In the genomic region with DNA sequence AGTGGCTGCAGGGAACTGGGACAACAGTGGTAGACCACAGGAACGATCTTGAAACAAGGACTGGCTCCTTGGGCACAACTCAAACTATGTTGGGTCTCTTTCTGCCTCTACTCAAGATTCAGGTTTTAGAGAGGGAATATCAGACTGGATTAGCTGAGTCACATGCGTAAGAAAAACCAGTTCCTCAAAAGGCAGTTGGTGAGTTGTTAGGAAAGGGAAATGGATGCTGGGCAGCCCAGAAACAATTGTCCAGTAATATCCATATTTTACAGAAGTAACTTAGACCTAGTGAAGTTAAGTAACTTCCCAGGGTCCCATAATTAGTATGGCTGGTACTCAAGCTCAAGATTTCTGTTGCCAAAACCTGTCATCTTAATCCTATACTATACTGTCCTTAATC, we compare ENCODE assay signal across 23 cellular contexts. TPM values are rescaled to one million over a fixed set of nuclear protein-coding genes. Genes with fewer than 3 reads are reported as not detected.
DNase-seq lines count a peak whose midpoint lies in the region; ATAC-seq, FAIRE-seq and TF ChIP-seq lines count a peak whose summit lies in the region.
"Had no signal": no experiment of that assay in that cellular context is flagged by ENCODE, and none has a peak within 500 bp of the region (broad histone marks: within the 10 kb centered on the region; RNA-seq: fewer than 3 reads in every experiment).

No MANE protein-coding gene starts in this region.

- H3K79me2 ChIP-seq in SK-N-SH (ENCODE audit: insufficient read depth): no peaks in the 10 kb centered on the region; the same call in none of the 2 replicates

- H3K9me3 ChIP-seq in SK-N-SH: no peaks in the 10 kb centered on the region
- H3K9me3 ChIP-seq: Peyer's patch, thoracic aorta had no signal

- H3K27ac Mint-ChIP-seq in stimulated activated naive CD8-positive, alpha-beta T cell treated with anti-CD3 and anti-CD28 coated beads, Interleukin-15, amount 100 ng/mL, for 72 hours: peak overlapping the region; percentile 34 to 62
- H3K27ac Mint-ChIP-seq in mesothelial cell of epicardium: peak overlapping the region; percentile 47
- H3K27ac Mint-ChIP-seq: activated T-helper 2 cell treated with anti-CD3 and anti-CD28 coated beads, Interferon-gamma antibody, Interleukin-2, Interleukin-4, amounts not matched to agents 10 μg/mL and 5 μg/mL and 100 μg/mL, durations not matched to agents 14 hours and 24 hours and 36 hours; CD8-positive, alpha-beta T cell; stimulated activated memory B cell treated with anti-CD40 and anti-IgM and Interleukin-4, amounts not matched to agents 10 μg/mL and 1 μg/mL and 100 μg/mL, for 72 hours had no signal

- no peaks in the 10 kb centered on the region for H3K27me3 Mint-ChIP-seq in stimulated activated naive CD8-positive, alpha-beta T cell treated with anti-CD3 and anti-CD28 coated beads, Interleukin-15, amount 100 ng/mL, for 72 hours
- no peaks in the 10 kb centered on the region for H3K27me3 Mint-ChIP-seq in mesothelial cell of epicardium (ENCODE audit: low read depth)
- H3K27me3 Mint-ChIP-seq: naive B cell; stimulated activated memory B cell treated with anti-CD40 and anti-IgM and Interleukin-4, amounts not matched to agents 10 μg/mL and 1 μg/mL and 100 μg/mL, for 72 hours had no signal

- no peak for DNase-seq in stimulated activated naive CD8-positive, alpha-beta T cell treated with anti-CD3 and anti-CD28 coated beads, Interleukin-15, amount 100 ng/mL, for 72 hours
- no peak for DNase-seq in stimulated activated naive CD8-positive, alpha-beta T cell treated with anti-CD3 and anti-CD28 coated beads, Interleukin-15, Interleukin-2, amounts not matched to agents 100 U/mL and 50 U/mL, for 24 hours
- DNase-seq in SKM-1 (lab: John Stamatoyannopoulos, UW; ENCODE audit: unreplicated experiment) (peak; percentile 39), mesothelial cell of epicardium (ENCODE audit: low spot score in 2 of 2, unreplicated experiment in 2 of 2) (no peak), NCI-H82 treated with DMSO at 0.1 percent for 48 hours (lab: John Stamatoyannopoulos, UW; ENCODE audit: unreplicated experiment) (no peak), SK-N-SH (no peak), D721Med (ENCODE audit: insufficient read length, low spot score) (no peak)
- DNase-seq: CD8-positive, alpha-beta T cell; foreskin melanocyte; hypothalamus; islet precursor cell; naive B cell; NCI-H1048; NCI-H187 treated with DMSO at 0.1 percent for 48 hours; NCI-H2227 treated with DMSO at 0.1 percent for 48 hours; NCI-H748 treated with DMSO at 0.1 percent for 48 hours; Peyer's patch had no signal

- ATAC-seq in stimulated activated naive CD8-positive, alpha-beta T cell treated with anti-CD3 and anti-CD28 coated beads, Interleukin-15, amount 100 ng/mL, for 72 hours: no peak
- no peak for ATAC-seq in stimulated activated naive CD8-positive, alpha-beta T cell treated with anti-CD3 and anti-CD28 coated beads, Interleukin-15, Interleukin-2, amounts not matched to agents 100 U/mL and 50 U/mL, for 24 hours
- ATAC-seq: CD8-positive, alpha-beta T cell; sciatic nerve; stimulated activated memory B cell treated with anti-CD40 and anti-IgM and Interleukin-4, amounts not matched to agents 10 μg/mL and 1 μg/mL and 100 μg/mL, for 72 hours had no signal

- H3F3A ChIP-seq in SK-N-SH (replicated peaks; ENCODE audit: insufficient read depth): peaks cover 43% of the 10 kb centered on the region

- H2AFZ ChIP-seq in SK-N-SH (ENCODE audit: low read depth): no peak overlapping the region

- POLR2A ChIA-PET in SK-N-SH (lab: Yijun Ruan, JAX): interaction anchor here (0.6 kb wide), 1 partner anchor 25 kb away, joined by 3 read pairs; no protein-coding TSS in a partner anchor

- no peaks in the 10 kb centered on the region for H3K9me2 ChIP-seq in SK-N-SH

- no peak overlapping the region for H3K4me2 ChIP-seq in SK-N-SH

- 91% methylated on average over 2 of the region's 2 CpGs for WGBS in SK-N-SH (ENCODE audit: low lambda C conversion rate)

- no peak overlapping the region for H3K4me3 Mint-ChIP-seq in stimulated activated naive CD8-positive, alpha-beta T cell treated with anti-CD3 and anti-CD28 coated beads, Interleukin-15, amount 100 ng/mL, for 72 hours
- no peak overlapping the region for H3K4me3 Mint-ChIP-seq in mesothelial cell of epicardium
- H3K4me3 Mint-ChIP-seq: CD8-positive, alpha-beta T cell; naive B cell; stimulated activated memory B cell treated with anti-CD40 and anti-IgM and Interleukin-4, amounts not matched to agents 10 μg/mL and 1 μg/mL and 100 μg/mL, for 72 hours had no signal

- H3K36me3 Mint-ChIP-seq in mesothelial cell of epicardium: peaks cover 53% of the 10 kb centered on the region

- peaks cover 28% of the 10 kb centered on the region for H3K4me1 Mint-ChIP-seq in stimulated activated naive CD8-positive, alpha-beta T cell treated with anti-CD3 and anti-CD28 coated beads, Interleukin-15, amount 100 ng/mL, for 72 hours
- H3K4me1 Mint-ChIP-seq in mesothelial cell of epicardium: no peaks in the 10 kb centered on the region
- H3K4me1 Mint-ChIP-seq: naive B cell had no signal

- no peaks in the 10 kb centered on the region for H3K27me3 ChIP-seq in SK-N-SH (ENCODE audit: insufficient read depth)
- H3K27me3 ChIP-seq: Peyer's patch had no signal

- FAIRE-seq in D721Med (lab: Jason Lieb, UNC): no peak
- FAIRE-seq: GM12891, H1 had no signal

- H4K20me1 ChIP-seq in SK-N-SH (ENCODE audit: insufficient read depth): peaks cover 30% of the 10 kb centered on the region

- peaks cover 36 to 100% of the 10 kb centered on the region in 2 experiments for H3K36me3 ChIP-seq in SK-N-SH (replicated peaks in 1 of 2; ENCODE audit: control insufficient read depth in 1 of 2, insufficient read depth in 2 of 2, low read length in 1 of 2)

- CTCF ChIA-PET in SK-N-SH (lab: Yijun Ruan, JAX): interaction anchor here (1.0 kb wide), 1 partner anchor 8 kb away, joined by 3 read pairs; no protein-coding TSS in a partner anchor

- TF ChIP-seq RAD21 in SK-N-SH (IDR thresholded peaks at IDR 0.05; ENCODE audit: low read length): no peak

- TF ChIP-seq EP300 in SK-N-SH (IDR thresholded peaks at IDR 0.05; ENCODE audit: borderline replicate concordance in 1 of 2, low read depth in 1 of 2, low read length in 1 of 2): no peak

- no peak for TF ChIP-seq CTCF in mesothelial cell of epicardium (IDR thresholded peaks at IDR 0.05; ENCODE audit: unreplicated experiment)
- TF ChIP-seq CTCF in SK-N-SH (IDR thresholded peaks at IDR 0.05): no peak
- TF ChIP-seq CTCF in D721Med (IDR thresholded peaks at IDR 0.05; ENCODE audit: insufficient read depth, missing control alignments): no peak

- H3K4me3 ChIP-seq in SK-N-SH (ENCODE audit: low read depth in 2 of 2, low read length in 1 of 2): no peak overlapping the region
- H3K4me3 ChIP-seq: Peyer's patch, thoracic aorta had no signal

- no peak overlapping the region for H3K9ac ChIP-seq in SK-N-SH

- H3K4me1 ChIP-seq in SK-N-SH (ENCODE audit: control insufficient read depth in 1 of 2, insufficient read depth in 2 of 2, low read depth in 1 of 2, low read length in 1 of 2): no peaks in the 10 kb centered on the region; a peak in 1 of 4 replicates
- H3K4me1 ChIP-seq: Peyer's patch had no signal

- H3K27ac ChIP-seq in SK-N-SH (ENCODE audit: low read depth in 2 of 2, low read length in 1 of 2): peak overlapping the region in 1 of 2 experiments; percentile 15; a peak in 1 of 4 replicates
- H3K27ac ChIP-seq: Peyer's patch, thoracic aorta had no signal

- no peaks in the 10 kb centered on the region for H3K9me3 Mint-ChIP-seq in stimulated activated naive CD8-positive, alpha-beta T cell treated with anti-CD3 and anti-CD28 coated beads, Interleukin-15, amount 100 ng/mL, for 72 hours
- H3K9me3 Mint-ChIP-seq in mesothelial cell of epicardium: no peaks in the 10 kb centered on the region
- H3K9me3 Mint-ChIP-seq: activated T-helper 2 cell treated with anti-CD3 and anti-CD28 coated beads, Interferon-gamma antibody, Interleukin-2, Interleukin-4, amounts not matched to agents 10 μg/mL and 5 μg/mL and 100 μg/mL, durations not matched to agents 14 hours and 24 hours and 36 hours; CD8-positive, alpha-beta T cell; naive B cell; stimulated activated memory B cell treated with anti-CD40 and anti-IgM and Interleukin-4, amounts not matched to agents 10 μg/mL and 1 μg/mL and 100 μg/mL, for 72 hours had no signal

TF ChIP-seq in SK-N-SH, 30 proteins besides CTCF, POLR2A, EP300 and RAD21:
- TF ChIP-seq, protein P1, sequence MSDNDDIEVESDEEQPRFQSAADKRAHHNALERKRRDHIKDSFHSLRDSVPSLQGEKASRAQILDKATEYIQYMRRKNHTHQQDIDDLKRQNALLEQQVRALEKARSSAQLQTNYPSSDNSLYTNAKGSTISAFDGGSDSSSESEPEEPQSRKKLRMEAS (IDR thresholded peaks at IDR 0.05; ENCODE audit: low read depth): no peak
- no peak for TF ChIP-seq USF2 (IDR thresholded peaks at IDR 0.05; ENCODE audit: borderline replicate concordance, low read depth, low read length)
- TF ChIP-seq FOXJ3 (CRISPR knock-in tag; IDR thresholded peaks at IDR 0.05): no peak
- no peak for TF ChIP-seq GABPA (IDR thresholded peaks at IDR 0.05; ENCODE audit: low read depth)
- no peak for TF ChIP-seq EZH2phosphoT487 (IDR thresholded peaks at IDR 0.05; ENCODE audit: borderline replicate concordance, low read depth)
- TF ChIP-seq POLR2AphosphoS5 (IDR thresholded peaks at IDR 0.05; ENCODE audit: low read depth, low read length): no peak
- TF ChIP-seq TEAD4 (IDR thresholded peaks at IDR 0.05; ENCODE audit: borderline replicate concordance, insufficient read depth): no peak

RNA-seq across cellular contexts. Expression of gene TMEM39B, which starts 27.0 kb away (rescaled TPM):
- 23.5 to 27.3 TPM (median 26.2 TPM) in 3 replicates for total RNA-seq in mesothelial cell of epicardium
- polyA plus RNA-seq in SK-N-SH (2012; rRNA removed): 24.4 and 25.1 TPM in 2 replicates
- polyA plus RNA-seq in SK-N-SH (2012; cell fraction: cytosol; rRNA removed): 9.8 and 15.3 TPM in 2 replicates
- polyA plus RNA-seq in SK-N-SH (2012; cell fraction: nucleus; rRNA removed): 28.5 and 32.0 TPM in 2 replicates

RNA-seq across cellular contexts. Expression of gene KHDRBS1, which starts 32.1 kb away (rescaled TPM):
- 244 to 246 TPM (median 245 TPM) in 3 replicates for total RNA-seq in mesothelial cell of epicardium
- polyA plus RNA-seq in SK-N-SH (2012; rRNA removed): 37.7 and 52.8 TPM in 2 replicates
- polyA plus RNA-seq in SK-N-SH (2012; cell fraction: cytosol; rRNA removed): 64.8 and 67.8 TPM in 2 replicates
- 52.7 and 57.2 TPM in 2 replicates for polyA plus RNA-seq in SK-N-SH (2012; cell fraction: nucleus; rRNA removed)
